ENCODE assay signal across 8 cellular contexts in genomic region chr10:101067356-101068083, GRCh38. TPM values are rescaled to one million over a fixed set of nuclear protein-coding genes. Genes with fewer than 3 reads are reported as not detected.
DNase-seq lines count a peak whose midpoint lies in the region; ATAC-seq, FAIRE-seq and TF ChIP-seq lines count a peak whose summit lies in the region.

No MANE protein-coding gene starts in this region.

- H3K27me3 ChIP-seq in left ventricle myocardium inferior (ENCODE audit: low read depth): peaks cover 50% of the 10 kb centered on the region
- H3K27me3 ChIP-seq in psoas muscle (ENCODE audit: insufficient read depth in 3 of 3, low read length in 2 of 3): peaks cover 0 to 55% (median 4%) of the 10 kb centered on the region in 3 donors

- H3K27ac ChIP-seq in left ventricle myocardium inferior (replicated peaks): peak overlapping the region; percentile 99
- H3K27ac ChIP-seq in psoas muscle: no peak overlapping the region

- intact Hi-C loops in left ventricle myocardium inferior (cut with micrococcal nuclease) (no loop called here), psoas muscle (cut with DNase I) (loop anchor here in 1 of 2 donors (1.0 to 2.0 kb wide), 2 partner anchors 7 to 27 kb away; no protein-coding TSS in a partner anchor)

- DNase-seq in AG10803 (ENCODE audit: low read depth): peak; percentile 79
- peak; percentile 79 for DNase-seq in GM19238 (ENCODE audit: insufficient read length, low spot score)
- DNase-seq in MV-4-11 (lab: John Stamatoyannopoulos, UW): peak; percentile 71
- peak; percentile 67 for DNase-seq in T follicular helper cell (ENCODE audit: low read depth)
- peak; percentile 66 for DNase-seq in amniotic epithelial cell (ENCODE audit: low read depth)
- DNase-seq in left ventricle myocardium inferior: peak; percentile 69
- peak; percentile 64 to 77 for DNase-seq in psoas muscle
- peak; percentile 85 for DNase-seq in urothelium cell line (ENCODE audit: low spot score)

- ATAC-seq in psoas muscle: peak; percentile 70 to 89 (median 83)

- H3K9me3 ChIP-seq in left ventricle myocardium inferior (replicated peaks): no peaks in the 10 kb centered on the region
- H3K9me3 ChIP-seq in psoas muscle: no peaks in the 10 kb centered on the region

- WGBS in psoas muscle, 3 donors: 0 to 1% (median 1%) methylated on average over 43 of the region's 43 CpGs

- H3K4me3 ChIP-seq in AG10803 (ENCODE audit: low read length) (peak overlapping the region; percentile 64), left ventricle myocardium inferior (peak overlapping the region; percentile 76), psoas muscle (peak overlapping the region; percentile 64)

- H3K36me3 ChIP-seq in left ventricle myocardium inferior (no peaks in the 10 kb centered on the region), psoas muscle (ENCODE audit: insufficient read depth in 1 of 2, low read depth in 1 of 2) (no peaks in the 10 kb centered on the region)

- H3K4me1 ChIP-seq in left ventricle myocardium inferior: peaks cover 64% of the 10 kb centered on the region
- H3K4me1 ChIP-seq in psoas muscle: peaks cover 30% of the 10 kb centered on the region

- FAIRE-seq in urothelium cell line (lab: Jason Lieb, UNC): no peak

- TF ChIP-seq CTCF in AG10803 (conservative IDR thresholded peaks at IDR 0.05; ENCODE audit: low read length) (peak; percentile 93), left ventricle myocardium inferior (IDR thresholded peaks at IDR 0.05; ENCODE audit: borderline replicate concordance) (peak; percentile 95), psoas muscle (IDR thresholded peaks at IDR 0.05) (peak; percentile 94)

RNA-seq across cellular contexts. Expression of gene KAZALD1, which starts 5.7 kb away (rescaled TPM):
- total RNA-seq in left ventricle myocardium inferior (5.1 TPM), psoas muscle (10 to 100 TPM in 1 of 4 donors, 1 to 10 TPM in 3; 1.5 to 10.7 (median 5.2) TPM)
- 1 to 10 TPM; 1.9 to 3.1 (median 3.0) TPM for polyA plus RNA-seq in psoas muscle

RNA-seq across cellular contexts. Expression of gene SFXN3, which starts 36.5 kb away (rescaled TPM):
- total RNA-seq in left ventricle myocardium inferior: 13.4 TPM
- 1 to 10 TPM; 4.4 to 7.0 (median 4.9) TPM for total RNA-seq in psoas muscle
- polyA plus RNA-seq in psoas muscle: 1 to 10 TPM; 3.2 to 6.1 (median 4.9) TPM

RNA-seq across cellular contexts. Expression of gene PDZD7, which starts 36.6 kb away (rescaled TPM):
- total RNA-seq in left ventricle myocardium inferior (0.27 TPM), psoas muscle (under 1 TPM in 2 of 4 donors, not detected in 2; 0.08 to 0.54 TPM)
- under 1 TPM; 0.04 to 0.30 (median 0.06) TPM for polyA plus RNA-seq in psoas muscle
